ENCODE assay signal across 17 cellular contexts in the genomic region with DNA sequence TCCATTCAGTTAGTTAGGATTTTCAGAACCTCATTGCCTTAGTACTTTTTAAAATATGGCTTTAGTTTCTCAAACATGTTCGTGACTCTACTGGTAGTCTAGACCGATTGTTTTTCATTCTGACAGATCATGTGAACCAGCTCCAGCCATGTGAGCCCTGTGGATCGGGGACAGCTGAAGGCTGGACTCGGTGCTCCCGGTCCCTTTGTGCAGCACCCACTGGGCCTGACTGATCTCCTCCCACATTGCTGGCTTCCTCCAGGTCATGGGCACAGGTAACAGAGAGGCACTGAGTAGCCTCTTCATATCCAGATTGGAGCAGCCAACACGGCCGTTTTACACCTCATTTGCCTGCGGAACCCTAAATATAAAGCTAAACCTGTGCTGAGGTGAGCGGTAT.
"Had no signal": no experiment of that assay in that cellular context is flagged by ENCODE, and none has a peak within 500 bp of the region (broad histone marks: within the 10 kb centered on the region; RNA-seq: fewer than 3 reads in every experiment).

No MANE protein-coding gene starts in this region.

- H3K4me1 Mint-ChIP-seq: activated naive CD8-positive, alpha-beta T cell treated with anti-CD3 and anti-CD28 coated beads for 36 hours had no signal

- H3K4me3 Mint-ChIP-seq: activated naive CD8-positive, alpha-beta T cell treated with anti-CD3 and anti-CD28 coated beads for 36 hours; activated T-cell treated with anti-CD3 and anti-CD28 coated beads, Interleukin-2, amount 50 U/mL, for 72 hours; naive B cell; neural crest cell had no signal

- H3K27ac ChIP-seq: brain microvascular endothelial cell, tibial artery had no signal

- ATAC-seq: activated T-cell treated with anti-CD3 and anti-CD28 coated beads, Interleukin-2, amount 50 U/mL, for 72 hours; left ventricle myocardium superior; mucosa of descending colon had no signal

- H3K27ac Mint-ChIP-seq: activated naive CD8-positive, alpha-beta T cell treated with anti-CD3 and anti-CD28 coated beads for 36 hours; activated T-cell treated with anti-CD3 and anti-CD28 coated beads, Interleukin-2, amount 50 U/mL, for 72 hours; progenitor cell of endocrine pancreas had no signal

- DNase-seq: activated CD4-positive, alpha-beta T cell treated with anti-CD3 and anti-CD28 coated beads, Interleukin-2, amount 50 U/mL, for 1 hour; activated CD4-positive, CD25-positive, alpha-beta regulatory T cell treated with anti-CD3 and anti-CD28 coated beads, Interleukin-2, amount 50 U/mL, for 72 hours; activated CD8-positive, alpha-beta memory T cell treated with anti-CD3 and anti-CD28 coated beads, Interleukin-2, amount 50 U/mL, for 4 hours; activated gamma-delta T cell; activated naive CD8-positive, alpha-beta T cell treated with anti-CD3 and anti-CD28 coated beads for 36 hours; activated T-cell treated with anti-CD3 and anti-CD28 coated beads, Interleukin-2, amount 50 U/mL, for 72 hours; brain microvascular endothelial cell; cortex of kidney; erythroblast; head of caudate nucleus; left ventricle myocardium superior; mucosa of descending colon; naive B cell; stimulated activated naive CD4-positive, alpha-beta T cell; tibial artery had no signal

- H3K9me3 ChIP-seq: mucosa of descending colon, tibial artery had no signal

- H3K27me3 Mint-ChIP-seq: activated naive CD8-positive, alpha-beta T cell treated with anti-CD3 and anti-CD28 coated beads for 36 hours; naive B cell; progenitor cell of endocrine pancreas had no signal

- H3K9me3 Mint-ChIP-seq: activated naive CD8-positive, alpha-beta T cell treated with anti-CD3 and anti-CD28 coated beads for 36 hours; activated T-cell treated with anti-CD3 and anti-CD28 coated beads, Interleukin-2, amount 50 U/mL, for 72 hours; naive B cell; neural crest cell had no signal

- H3K27me3 ChIP-seq: brain microvascular endothelial cell, tibial artery had no signal

- H3K4me3 ChIP-seq: mucosa of descending colon, tibial artery had no signal
